Comparison of ENCODE assay signal across 13 cellular contexts in genomic region chr4:121112530-121112929, GRCh38. TPM values are rescaled to one million over a fixed set of nuclear protein-coding genes. Genes with fewer than 3 reads are reported as not detected.
DNase-seq lines count a peak whose midpoint lies in the region; ATAC-seq and TF ChIP-seq lines count a peak whose summit lies in the region.
"Had no signal": no experiment of that assay in that cellular context is flagged by ENCODE, and none has a peak within 500 bp of the region (broad histone marks: within the 10 kb centered on the region; RNA-seq: fewer than 3 reads in every experiment).

No MANE protein-coding gene starts in this region.

- H3K27ac Mint-ChIP-seq in activated CD4-positive, alpha-beta T cell treated with anti-CD3 and anti-CD28 coated beads, Interleukin-2, amount 10 ng/mL, durations not matched to agents 24 days and 14 days, result no peak overlapping the region
- H3K27ac Mint-ChIP-seq: dendritic cell treated with granulocyte-macrophage colony-stimulating factor and Interleukin-4, amounts not matched to agents 40 ng/mL and 50 ng/mL, for 4 days; GM23338 had no signal

- no peak overlapping the region for H3K4me3 Mint-ChIP-seq in activated CD4-positive, alpha-beta T cell treated with anti-CD3 and anti-CD28 coated beads, Interleukin-2, amount 10 ng/mL, durations not matched to agents 24 days and 14 days
- H3K4me3 Mint-ChIP-seq: dendritic cell treated with granulocyte-macrophage colony-stimulating factor and Interleukin-4, amounts not matched to agents 40 ng/mL and 50 ng/mL, for 4 days; GM23338 had no signal

- no peak for DNase-seq in heart right ventricle
- DNase-seq in Right ventricle myocardium superior, result no peak
- DNase-seq in Peyer's patch, result no peak
- DNase-seq in fibroblast of the aortic adventitia (ENCODE audit: low read depth), result no peak
- no peak for DNase-seq in upper lobe of left lung
- no peak for DNase-seq in activated CD4-positive, CD25-positive, alpha-beta regulatory T cell treated with anti-CD3 and anti-CD28 coated beads, Interleukin-2, amount 50 U/mL, for 72 hours
- no peak for DNase-seq in activated CD4-positive, alpha-beta T cell treated with anti-CD3 and anti-CD28 coated beads, Interleukin-2, amount 10 ng/mL, durations not matched to agents 24 days and 14 days
- DNase-seq: NCI-H146 had no signal

- no peaks in the 10 kb centered on the region for H3K9me3 Mint-ChIP-seq in activated CD4-positive, alpha-beta T cell treated with anti-CD3 and anti-CD28 coated beads, Interleukin-2, amount 10 ng/mL, durations not matched to agents 24 days and 14 days
- H3K9me3 Mint-ChIP-seq: dendritic cell treated with granulocyte-macrophage colony-stimulating factor and Interleukin-4, amounts not matched to agents 40 ng/mL and 50 ng/mL, for 4 days; GM23338 had no signal

- ATAC-seq in heart right ventricle, result no peak
- ATAC-seq in Right ventricle myocardium superior (ENCODE audit: poor library complexity), result no peak
- no peak for ATAC-seq in upper lobe of left lung (ENCODE audit: low FRiP score in 2 of 2)
- no peak for ATAC-seq in GM18519 (IDR thresholded peaks at IDR 0.05; ENCODE audit: low FRiP score, unreplicated experiment)
- ATAC-seq: GM23338 had no signal

- peaks cover 11% of the 10 kb centered on the region for H3K4me1 Mint-ChIP-seq in activated CD4-positive, alpha-beta T cell treated with anti-CD3 and anti-CD28 coated beads, Interleukin-2, amount 10 ng/mL, durations not matched to agents 24 days and 14 days

- H3K4me3 ChIP-seq in heart right ventricle (no peak overlapping the region), Peyer's patch (no peak overlapping the region), fibroblast of the aortic adventitia (ENCODE audit: low read depth, low read length) (no peak overlapping the region), upper lobe of left lung (no peak overlapping the region)
- H3K4me3 ChIP-seq: BLaER1 treated with 17β-estradiol and CSF1 and Interleukin-3, amounts not matched to agents 10 nM and 100 nM; GM23338 had no signal

- no peak for TF ChIP-seq EP300 in upper lobe of left lung (IDR thresholded peaks at IDR 0.05)

- TF ChIP-seq POLR2A in Peyer's patch (IDR thresholded peaks at IDR 0.05), result no peak
- no peak for TF ChIP-seq POLR2A in upper lobe of left lung (IDR thresholded peaks at IDR 0.05)

- no peaks in the 10 kb centered on the region for H3K36me3 ChIP-seq in heart right ventricle
- H3K36me3 ChIP-seq in Peyer's patch, result no peaks in the 10 kb centered on the region
- no peaks in the 10 kb centered on the region for H3K36me3 ChIP-seq in upper lobe of left lung
- H3K36me3 ChIP-seq: BLaER1 treated with 17β-estradiol and CSF1 and Interleukin-3, amounts not matched to agents 10 nM and 100 nM had no signal

- H3K4me1 ChIP-seq in heart right ventricle (no peaks in the 10 kb centered on the region), Peyer's patch (no peaks in the 10 kb centered on the region), upper lobe of left lung (no peaks in the 10 kb centered on the region)
- H3K4me1 ChIP-seq: parathyroid adenoma had no signal

- H3K9me3 ChIP-seq in heart right ventricle (no peaks in the 10 kb centered on the region), Peyer's patch (no peaks in the 10 kb centered on the region), upper lobe of left lung (no peaks in the 10 kb centered on the region)
- H3K9me3 ChIP-seq: BLaER1 treated with 17β-estradiol and CSF1 and Interleukin-3, amounts not matched to agents 10 nM and 100 nM had no signal

- H3K27ac ChIP-seq in heart right ventricle (no peak overlapping the region), Peyer's patch (no peak overlapping the region), upper lobe of left lung (no peak overlapping the region)
- H3K27ac ChIP-seq: BLaER1 treated with 17β-estradiol and CSF1 and Interleukin-3, amounts not matched to agents 10 nM and 100 nM; parathyroid adenoma had no signal

- H3K36me3 Mint-ChIP-seq in activated CD4-positive, alpha-beta T cell treated with anti-CD3 and anti-CD28 coated beads, Interleukin-2, amount 10 ng/mL, durations not matched to agents 24 days and 14 days (ENCODE audit: low read depth), result no peaks in the 10 kb centered on the region

- peaks cover 0 to 11% (median 0%) of the 10 kb centered on the region in 7 donors for H3K27me3 ChIP-seq in heart right ventricle
- H3K27me3 ChIP-seq in Peyer's patch, result no peaks in the 10 kb centered on the region
- no peaks in the 10 kb centered on the region for H3K27me3 ChIP-seq in upper lobe of left lung
- H3K27me3 ChIP-seq: BLaER1 treated with 17β-estradiol and CSF1 and Interleukin-3, amounts not matched to agents 10 nM and 100 nM had no signal

- intact Hi-C loops in heart right ventricle (cut with DNase I) (loop anchor here in 1 of 10 donors (5.0 kb wide), 1 partner anchor 1040 kb away; no protein-coding TSS in a partner anchor), Right ventricle myocardium superior (cut with DNase I) (no loop called here)
- intact Hi-C loops in activated CD4-positive, alpha-beta T cell treated with anti-CD3 and anti-CD28 coated beads, Interleukin-2, amount 10 ng/mL, durations not matched to agents 24 days and 14 days (cut with micrococcal nuclease), result loop anchor here (2.0 to 5.0 kb wide), 4 partner anchors 70 to 780 kb away; no protein-coding TSS in a partner anchor

- TF ChIP-seq CTCF in heart right ventricle (IDR thresholded peaks at IDR 0.05) (peak; percentile 15 to 64 (median 54)), Peyer's patch (IDR thresholded peaks at IDR 0.05) (peak in 5 of 6 experiments; percentile 24 to 45 (median 39)), fibroblast of the aortic adventitia (IDR thresholded peaks at IDR 0.05; ENCODE audit: insufficient read depth, low read length) (peak; percentile 47), upper lobe of left lung (IDR thresholded peaks at IDR 0.05) (peak; percentile 14 to 41 (median 30))

- peaks cover 31% of the 10 kb centered on the region for H3K27me3 Mint-ChIP-seq in activated CD4-positive, alpha-beta T cell treated with anti-CD3 and anti-CD28 coated beads, Interleukin-2, amount 10 ng/mL, durations not matched to agents 24 days and 14 days

RNA-seq across cellular contexts. Expression of gene NDNF, which starts 40.2 kb away (rescaled TPM):
- total RNA-seq in heart right ventricle (10 to 100 TPM in 2 of 10 donors, 1 to 10 TPM in 8; 3.4 to 17.9 (median 7.3) TPM), Right ventricle myocardium superior (8.1 TPM), Peyer's patch (1 to 10 TPM in 2 of 4 donors, under 1 TPM in 1, not detected in 1; 0.70 to 2.9 (median 2.3) TPM), fibroblast of the aortic adventitia (ENCODE audit: low replicate concordance) (0.36 TPM in 1 of 2 replicates, not detected in the other), upper lobe of left lung (100 to 1,000 TPM in 4 of 6 donors, 10 to 100 TPM in 2; 52.4 to 180 (median 129) TPM)
- polyA plus RNA-seq in heart right ventricle, result 1 to 10 TPM; 2.8 to 4.6 TPM
- 0.14 TPM in 1 of 2 replicates, not detected in the other for total RNA-seq in activated CD4-positive, alpha-beta T cell treated with anti-CD3 and anti-CD28 coated beads, Interleukin-2, amount 10 ng/mL, durations not matched to agents 24 days and 14 days

RNA-seq across cellular contexts. Expression of gene TNIP3, which starts 51.6 kb away (rescaled TPM):
- total RNA-seq in heart right ventricle, result under 1 TPM in 1 of 10 donors, not detected in 9; 0.49 TPM
- polyA plus RNA-seq in heart right ventricle, result under 1 TPM in 1 of 2 donors, not detected in 1; 0.04 TPM
- not detected for total RNA-seq in Right ventricle myocardium superior
- total RNA-seq in Peyer's patch, result under 1 TPM in 1 of 4 donors, not detected in 3; 0.88 TPM
- 0.72 TPM in 1 of 2 replicates, not detected in the other for total RNA-seq in fibroblast of the aortic adventitia (ENCODE audit: low replicate concordance)
- 1 to 10 TPM in 5 of 6 donors, under 1 TPM in 1; 0.89 to 8.0 (median 2.3) TPM for total RNA-seq in upper lobe of left lung
- 18.9 and 20.9 TPM in 2 replicates for total RNA-seq in activated CD4-positive, alpha-beta T cell treated with anti-CD3 and anti-CD28 coated beads, Interleukin-2, amount 10 ng/mL, durations not matched to agents 24 days and 14 days
- total RNA-seq: GM23338 had no signal
- polyA plus RNA-seq: GM23338 had no signal
